Comparison of ENCODE assay signal across 16 cellular contexts in genomic region chr15:52236015-52236414, GRCh38. TPM values are rescaled to one million over a fixed set of nuclear protein-coding genes. Genes with fewer than 3 reads are reported as not detected.
DNase-seq lines count a peak whose midpoint lies in the region; ATAC-seq, FAIRE-seq and TF ChIP-seq lines count a peak whose summit lies in the region.
"Had no signal": no experiment of that assay in that cellular context is flagged by ENCODE, and none has a peak within 500 bp of the region (broad histone marks: within the 10 kb centered on the region; RNA-seq: fewer than 3 reads in every experiment).

No MANE protein-coding gene starts in this region.

- peaks cover 44% of the 10 kb centered on the region for H3F3A ChIP-seq in SU-DHL-6 (ENCODE audit: insufficient read depth)

- no peak overlapping the region for H3K4me3 ChIP-seq in BLaER1 treated with 17β-estradiol and CSF1 and Interleukin-3, amounts not matched to agents 10 nM and 100 nM
- H3K4me3 ChIP-seq in SU-DHL-6 (ENCODE audit: insufficient read depth, low read length, poor library complexity, severe bottlenecking): no peak overlapping the region
- H3K4me3 ChIP-seq in kidney (ENCODE audit: low read length in 2 of 2): no peak overlapping the region
- H3K4me3 ChIP-seq: psoas muscle, tibial nerve had no signal

- H3K9me2 ChIP-seq in SU-DHL-6 (replicated peaks; ENCODE audit: insufficient read depth, low read length): no peaks in the 10 kb centered on the region

- H3K27ac ChIP-seq in BLaER1 treated with 17β-estradiol and CSF1 and Interleukin-3, amounts not matched to agents 10 nM and 100 nM: peak overlapping the region in 9 of 11 experiments; percentile 26 to 80 (median 68); a peak in 17 of 22 replicates
- H3K27ac ChIP-seq in SU-DHL-6 (ENCODE audit: low read depth, low read length): peak overlapping the region; percentile 96
- H3K27ac ChIP-seq in kidney (ENCODE audit: low read depth in 2 of 2, low read length in 2 of 2): no peak overlapping the region
- H3K27ac ChIP-seq: KMS-11, psoas muscle had no signal

- TF ChIP-seq CTCF in SU-DHL-6 (IDR thresholded peaks at IDR 0.05; ENCODE audit: insufficient read depth, low read length, poor library complexity, severe bottlenecking) (no peak), kidney (IDR thresholded peaks at IDR 0.05; ENCODE audit: borderline replicate concordance, extremely low read depth, insufficient read depth) (no peak)

- DNase-seq in kidney (peak; percentile 57), NOMO-1 treated with DMSO at 0.1 percent for 48 hours (lab: John Stamatoyannopoulos, UW; ENCODE audit: unreplicated experiment) (no peak), KBM-7 (no peak)
- no peak for DNase-seq in activated CD4-positive, alpha-beta T cell treated with anti-CD3 and anti-CD28 coated beads for 4 hours
- DNase-seq: erythroblast, HFFc6, NCI-H1930, NCI-H748 treated with DMSO at 0.1 percent for 48 hours, psoas muscle had no signal

- no peaks in the 10 kb centered on the region for H3K79me2 ChIP-seq in SU-DHL-6 (ENCODE audit: insufficient read depth, low read length)

- intact Hi-C loops in kidney (cut with DNase I): no loop called here

- no peaks in the 10 kb centered on the region for H3K27me3 ChIP-seq in BLaER1 treated with 17β-estradiol and CSF1 and Interleukin-3, amounts not matched to agents 10 nM and 100 nM
- H3K27me3 ChIP-seq in SU-DHL-6 (ENCODE audit: low read length): no peaks in the 10 kb centered on the region
- H3K27me3 ChIP-seq: tibial nerve had no signal

- peak overlapping the region in 6 of 11 experiments; percentile 40 to 71 (median 46); a peak in 9 of 22 replicates for H3K9ac ChIP-seq in BLaER1 treated with 17β-estradiol and CSF1 and Interleukin-3, amounts not matched to agents 10 nM and 100 nM
- H3K9ac ChIP-seq in SU-DHL-6 (ENCODE audit: low read length) (peak overlapping the region; percentile 53), kidney (ENCODE audit: low read length in 2 of 2) (no peak overlapping the region)
- H3K9ac ChIP-seq: KMS-11 had no signal

- in situ Hi-C loops in KBM-7 (cut with MboI; ENCODE audit: low pct_unique_long_range_greater_than_20kb, low sequenced_read_pairs): no loop called here

- H2AFZ ChIP-seq in SU-DHL-6 (ENCODE audit: low read depth, low read length, severe bottlenecking): peak overlapping the region; percentile 47

- H3K9me3 ChIP-seq in BLaER1 treated with 17β-estradiol and CSF1 and Interleukin-3, amounts not matched to agents 10 nM and 100 nM (replicated peaks in 1 of 11): no peaks in the 10 kb centered on the region
- H3K9me3 ChIP-seq in SU-DHL-6 (ENCODE audit: insufficient read depth, low read length) (no peaks in the 10 kb centered on the region), kidney (ENCODE audit: control insufficient read depth in 1 of 2, low read length in 2 of 2) (no peaks in the 10 kb centered on the region)
- H3K9me3 ChIP-seq: psoas muscle, tibial nerve had no signal

- ATAC-seq in HG02610 (IDR thresholded peaks at IDR 0.05; ENCODE audit: unreplicated experiment): peak; percentile 53
- no peak for ATAC-seq in GM21825 (IDR thresholded peaks at IDR 0.05; ENCODE audit: unreplicated experiment)
- ATAC-seq: psoas muscle had no signal

- H4K20me1 ChIP-seq in BLaER1 treated with 17β-estradiol and CSF1 and Interleukin-3, amounts not matched to agents 10 nM and 100 nM: no peaks in the 10 kb centered on the region
- no peaks in the 10 kb centered on the region for H4K20me1 ChIP-seq in SU-DHL-6 (ENCODE audit: low read depth, low read length)

- FAIRE-seq in kidney (lab: Jason Lieb, UNC): no peak

- peaks cover 51 to 63% (median 55%) of the 10 kb centered on the region in 10 experiments for H3K4me1 ChIP-seq in BLaER1 treated with 17β-estradiol and CSF1 and Interleukin-3, amounts not matched to agents 10 nM and 100 nM
- H3K4me1 ChIP-seq in kidney (ENCODE audit: control insufficient read depth in 1 of 2, insufficient read depth in 1 of 2, low read depth in 1 of 2, low read length in 2 of 2): no peaks in the 10 kb centered on the region
- H3K4me1 ChIP-seq: psoas muscle had no signal

- H3K4me2 ChIP-seq in BLaER1 treated with 17β-estradiol and CSF1 and Interleukin-3, amounts not matched to agents 10 nM and 100 nM: peak overlapping the region; percentile 62 to 92 (median 80)
- peak overlapping the region; percentile 81 for H3K4me2 ChIP-seq in SU-DHL-6 (ENCODE audit: low read depth, low read length, poor library complexity, severe bottlenecking)
- H3K4me2 ChIP-seq: KMS-11 had no signal

- peaks cover 0 to 31% (median 10%) of the 10 kb centered on the region in 11 experiments; a peak in 8 of 22 replicates for H3K36me3 ChIP-seq in BLaER1 treated with 17β-estradiol and CSF1 and Interleukin-3, amounts not matched to agents 10 nM and 100 nM
- H3K36me3 ChIP-seq in SU-DHL-6 (ENCODE audit: low read length) (no peaks in the 10 kb centered on the region), kidney (ENCODE audit: control insufficient read depth in 1 of 2, insufficient read depth in 2 of 2, low read length in 2 of 2) (peaks cover 0 to 7% of the 10 kb centered on the region in 2 donors)
- H3K36me3 ChIP-seq: tibial nerve had no signal

RNA-seq across cellular contexts. Expression of gene GNB5, which starts 44.8 kb away (rescaled TPM):
- 43.6 TPM for total RNA-seq in kidney
- polyA plus RNA-seq in kidney (ENCODE audit: insufficient read depth, low read depth, low replicate concordance): 28.3 TPM

RNA-seq across cellular contexts. Expression of gene MYO5C, which starts 59.6 kb away (rescaled TPM):
- 41.6 TPM for total RNA-seq in kidney
- polyA plus RNA-seq in kidney (ENCODE audit: insufficient read depth, low read depth, low replicate concordance): 4.6 TPM
- polyA plus RNA-seq: CD14-positive monocyte had no signal

Comparison
In these comparisons a context has a peak if more than half of its experiments do, and no peak if none do; other contexts are left out.
1. H3K27ac ChIP-seq: peak in BLaER1 treated with 17β-estradiol and CSF1 and Interleukin-3, amounts not matched to agents 10 nM and 100 nM (9 of 11) and SU-DHL-6 (single experiment); none in kidney (0 of 2).
2. H3K9ac ChIP-seq: peak in BLaER1 treated with 17β-estradiol and CSF1 and Interleukin-3, amounts not matched to agents 10 nM and 100 nM (6 of 11) and SU-DHL-6 (single experiment); none in kidney (0 of 2).